Comparison of ENCODE assay signal across 11 cellular contexts in genomic region chr2:222038086-222038802, GRCh38.
DNase-seq lines count a peak whose midpoint lies in the region; ATAC-seq and TF ChIP-seq lines count a peak whose summit lies in the region.
"Had no signal": no experiment of that assay in that cellular context is flagged by ENCODE, and none has a peak within 500 bp of the region (broad histone marks: within the 10 kb centered on the region; RNA-seq: fewer than 3 reads in every experiment).

No MANE protein-coding gene starts in this region.

- no peaks in the 10 kb centered on the region for H3F3A ChIP-seq in SK-N-SH (replicated peaks; ENCODE audit: insufficient read depth)

- H3K27me3 ChIP-seq in SK-N-SH (ENCODE audit: insufficient read depth) (peaks cover 6% of the 10 kb centered on the region; the same call in 1 of the 2 replicates), liver (ENCODE audit: control insufficient read depth in 4 of 4, insufficient read depth in 4 of 4, low read length in 3 of 4) (no peaks in the 10 kb centered on the region)
- H3K27me3 ChIP-seq: stomach had no signal

- H3K4me3 ChIP-seq in SK-N-SH (ENCODE audit: low read depth in 2 of 2, low read length in 1 of 2) (peak overlapping the region in 1 of 2 experiments; percentile 36; a peak in 1 of 4 replicates), liver (ENCODE audit: low read depth in 1 of 3, low read length in 3 of 3) (no peak overlapping the region)
- H3K4me3 ChIP-seq: stomach had no signal

- H3K9me3 ChIP-seq in SK-N-SH = no peaks in the 10 kb centered on the region
- no peaks in the 10 kb centered on the region for H3K9me3 ChIP-seq in liver (ENCODE audit: control insufficient read depth in 4 of 4, low read length in 3 of 4)
- H3K9me3 ChIP-seq: stomach had no signal

- peaks cover 9% of the 10 kb centered on the region for H3K27me3 Mint-ChIP-seq in HFFc6 (ENCODE audit: insufficient read depth)
- H3K27me3 Mint-ChIP-seq: activated naive CD8-positive, alpha-beta T cell treated with anti-CD3 and anti-CD28 coated beads, Interleukin-2, amount 10 ng/mL, durations not matched to agents 7 days and 5 days had no signal

- CTCF ChIA-PET in SK-N-SH (lab: Yijun Ruan, JAX) = interaction anchor here (0.6 to 3.1 kb wide), 10 partner anchors 8 to 576 kb away, joined by 3 to 26 read pairs (median 4); no protein-coding TSS in a partner anchor

- DNase-seq in DMS 273 (lab: John Stamatoyannopoulos, UW; ENCODE audit: unreplicated experiment) = peak; percentile 73
- DNase-seq in HFFc6 = peak; percentile 15
- DNase-seq in SK-N-SH = no peak
- no peak for DNase-seq in central memory CD4-positive, alpha-beta T cell
- DNase-seq in stimulated activated CD8-positive, alpha-beta memory T cell treated with anti-CD3 and anti-CD28 coated beads, Interleukin-4, amount 100 ng/mL, for 48 hours = no peak
- no peak for DNase-seq in activated CD4-positive, alpha-beta T cell treated with anti-CD3 and anti-CD28 coated beads for 1 hour
- DNase-seq: activated naive CD8-positive, alpha-beta T cell treated with anti-CD3 and anti-CD28 coated beads, Interleukin-2, amount 10 ng/mL, durations not matched to agents 7 days and 5 days; stomach had no signal

- H3K27ac ChIP-seq in SK-N-SH (ENCODE audit: low read depth in 2 of 2, low read length in 1 of 2) (no peak overlapping the region), liver (ENCODE audit: low read depth in 1 of 2, low read length in 2 of 2) (no peak overlapping the region)
- H3K27ac ChIP-seq: stomach had no signal

- H3K4me3 Mint-ChIP-seq in HFFc6 = no peak overlapping the region
- H3K4me3 Mint-ChIP-seq: activated naive CD8-positive, alpha-beta T cell treated with anti-CD3 and anti-CD28 coated beads, Interleukin-2, amount 10 ng/mL, durations not matched to agents 7 days and 5 days had no signal

- H3K4me1 Mint-ChIP-seq in HFFc6 (ENCODE audit: low read depth) = 0 out of 2 replicates have a peak, but pooled peaks cover 6% of the 10 kb centered on the region
- H3K4me1 Mint-ChIP-seq: activated naive CD8-positive, alpha-beta T cell treated with anti-CD3 and anti-CD28 coated beads, Interleukin-2, amount 10 ng/mL, durations not matched to agents 7 days and 5 days had no signal

- H2AFZ ChIP-seq in SK-N-SH (ENCODE audit: low read depth) = no peak overlapping the region

- H4K20me1 ChIP-seq in SK-N-SH (ENCODE audit: insufficient read depth) = no peaks in the 10 kb centered on the region

- ATAC-seq in GM21529 (IDR thresholded peaks at IDR 0.05; ENCODE audit: unreplicated experiment) = no peak
- ATAC-seq: Right ventricle myocardium inferior had no signal

- H3K27ac Mint-ChIP-seq in HFFc6 = no peak overlapping the region
- H3K27ac Mint-ChIP-seq: activated naive CD8-positive, alpha-beta T cell treated with anti-CD3 and anti-CD28 coated beads, Interleukin-2, amount 10 ng/mL, durations not matched to agents 7 days and 5 days had no signal

- H3K9ac ChIP-seq in SK-N-SH (no peak overlapping the region), liver (ENCODE audit: low read depth in 1 of 2, low read length in 2 of 2) (no peak overlapping the region)

- no peak for TF ChIP-seq EP300 in SK-N-SH (IDR thresholded peaks at IDR 0.05; ENCODE audit: borderline replicate concordance in 1 of 2, low read depth in 1 of 2, low read length in 1 of 2)

- POLR2A ChIA-PET in SK-N-SH (lab: Yijun Ruan, JAX) = no interaction called here

- no peaks in the 10 kb centered on the region for H3K79me2 ChIP-seq in SK-N-SH (ENCODE audit: insufficient read depth)

- no peaks in the 10 kb centered on the region for H3K9me3 Mint-ChIP-seq in HFFc6
- H3K9me3 Mint-ChIP-seq: activated naive CD8-positive, alpha-beta T cell treated with anti-CD3 and anti-CD28 coated beads, Interleukin-2, amount 10 ng/mL, durations not matched to agents 7 days and 5 days had no signal

- H3K36me3 ChIP-seq in SK-N-SH (replicated peaks in 1 of 2; ENCODE audit: control insufficient read depth in 1 of 2, insufficient read depth in 2 of 2, low read length in 1 of 2) (no peaks in the 10 kb centered on the region), liver (ENCODE audit: control insufficient read depth in 4 of 4, insufficient read depth in 3 of 4, low read depth in 1 of 4, low read length in 3 of 4) (no peaks in the 10 kb centered on the region)
- H3K36me3 ChIP-seq: stomach had no signal

- no peak overlapping the region for H3K4me2 ChIP-seq in SK-N-SH

- H3K36me3 Mint-ChIP-seq in HFFc6 (ENCODE audit: low read depth) = no peaks in the 10 kb centered on the region
- H3K36me3 Mint-ChIP-seq: activated naive CD8-positive, alpha-beta T cell treated with anti-CD3 and anti-CD28 coated beads, Interleukin-2, amount 10 ng/mL, durations not matched to agents 7 days and 5 days had no signal

- H3K9me2 ChIP-seq in SK-N-SH = no peaks in the 10 kb centered on the region

- TF ChIP-seq CTCF in HFFc6 (IDR thresholded peaks at IDR 0.05) = peak; percentile 79
- peak; percentile 55 for TF ChIP-seq CTCF in SK-N-SH (IDR thresholded peaks at IDR 0.05)
- peak; percentile 19 for TF ChIP-seq CTCF in liver (IDR thresholded peaks at IDR 0.05; ENCODE audit: low read depth, low read length, missing input control)

- H3K4me1 ChIP-seq in SK-N-SH (ENCODE audit: control insufficient read depth in 1 of 2, insufficient read depth in 2 of 2, low read depth in 1 of 2, low read length in 1 of 2) = no peaks in the 10 kb centered on the region
- H3K4me1 ChIP-seq in liver (ENCODE audit: control insufficient read depth in 4 of 4, insufficient read depth in 4 of 4, low read length in 3 of 4) = peaks cover 0 to 8% (median 1%) of the 10 kb centered on the region in 4 donors

- TF ChIP-seq RAD21 in SK-N-SH (IDR thresholded peaks at IDR 0.05; ENCODE audit: low read length) (peak; percentile 23; the same call in 1 of the 2 replicates), liver (IDR thresholded peaks at IDR 0.05) (peak; percentile 20 to 25)

- 7% methylated on average over 4 of the region's 4 CpGs for WGBS in SK-N-SH (ENCODE audit: low lambda C conversion rate)
- WGBS in liver = 59% methylated on average over 4 of the region's 4 CpGs

TF ChIP-seq in SK-N-SH, 30 proteins besides CTCF, POLR2A, EP300 and RAD21 (continues in another document):
- TF ChIP-seq SIN3A (IDR thresholded peaks at IDR 0.05; ENCODE audit: borderline replicate concordance, low read depth, low read length) (no peak), NFIC (IDR thresholded peaks at IDR 0.05; ENCODE audit: borderline replicate concordance) (no peak), EZH2phosphoT487 (IDR thresholded peaks at IDR 0.05; ENCODE audit: borderline replicate concordance, low read depth) (no peak), FOSL2 (IDR thresholded peaks at IDR 0.05; ENCODE audit: borderline replicate concordance, low read depth) (no peak), GATA2 (CRISPR knock-in tag; IDR thresholded peaks at IDR 0.05) (no peak), MXI1 (IDR thresholded peaks at IDR 0.05; ENCODE audit: low read depth, low read length) (no peak)

TF ChIP-seq in liver, 16 proteins besides CTCF, POLR2A, EP300 and RAD21:
- TF ChIP-seq NR2F2 (IDR thresholded peaks at IDR 0.05) = no peak
- no peak for TF ChIP-seq GABPA (IDR thresholded peaks at IDR 0.05 in 1 of 2, conservative IDR thresholded peaks at IDR 0.05 in 1 of 2)
- no peak for TF ChIP-seq RXRA (IDR thresholded peaks at IDR 0.05)

Comparison
In these comparisons a context has a peak if more than half of its experiments do, and no peak if none do; other contexts are left out.
1. DNase-seq: peak in DMS 273 (single experiment) and HFFc6 (single experiment); none in SK-N-SH (single experiment), central memory CD4-positive, alpha-beta T cell (single experiment), stimulated activated CD8-positive, alpha-beta memory T cell treated with anti-CD3 and anti-CD28 coated beads, Interleukin-4, amount 100 ng/mL, for 48 hours (single experiment) and activated CD4-positive, alpha-beta T cell treated with anti-CD3 and anti-CD28 coated beads for 1 hour (single experiment).
2. CTCF ChIP-seq: peak in every context shown above with its lines; median percentile 79 in HFFc6; 55 in SK-N-SH; 19 in liver.